9 cellular contexts compared by ENCODE assay signal in the genomic region with DNA sequence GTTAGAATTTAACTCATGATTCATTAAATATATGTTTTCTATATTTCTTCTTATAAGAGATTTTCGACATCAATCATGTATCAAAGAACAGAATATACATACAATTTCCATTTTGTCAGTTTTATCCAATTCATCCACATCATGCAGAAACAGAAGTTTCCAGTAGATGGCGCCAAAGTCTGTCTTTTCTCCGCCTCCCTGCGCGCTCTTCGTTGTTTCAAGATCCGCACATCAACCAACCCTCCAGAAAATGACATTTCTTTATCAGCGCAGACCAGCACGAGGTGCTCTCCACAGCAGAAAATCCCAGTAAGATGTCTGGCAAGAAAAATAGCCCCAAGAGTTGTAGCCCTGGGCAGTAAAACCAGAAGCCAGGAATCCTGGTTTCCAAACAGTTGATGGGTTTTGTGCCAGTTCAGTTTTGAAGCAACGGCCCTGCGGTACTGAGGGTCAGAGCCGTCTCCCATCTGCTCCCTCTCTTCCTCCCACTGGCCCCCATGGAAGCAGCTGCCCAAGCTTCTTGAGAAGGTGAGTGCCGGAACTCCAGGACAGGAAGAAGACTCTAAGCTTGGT. TPM values are rescaled to one million over a fixed set of nuclear protein-coding genes. Genes with fewer than 3 reads are reported as not detected.
DNase-seq lines count a peak whose midpoint lies in the region; ATAC-seq, FAIRE-seq and TF ChIP-seq lines count a peak whose summit lies in the region.
"Had no signal": no experiment of that assay in that cellular context is flagged by ENCODE, and none has a peak within 500 bp of the region (broad histone marks: within the 10 kb centered on the region; RNA-seq: fewer than 3 reads in every experiment).

No MANE protein-coding gene starts in this region.

- H2AFZ ChIP-seq in smooth muscle cell (ENCODE audit: low read depth) = no peak overlapping the region

- H3K4me3 ChIP-seq in A549 (no peak overlapping the region), ascending aorta (no peak overlapping the region), smooth muscle cell (no peak overlapping the region)

- no peak overlapping the region for H3K27ac Mint-ChIP-seq in T-cell
- H3K27ac Mint-ChIP-seq: stimulated activated naive CD8-positive, alpha-beta T cell treated with anti-CD3 and anti-CD28 coated beads, Interleukin-15, Interleukin-2, amounts not matched to agents 100 ng/mL and 50 ng/mL, for 24 hours had no signal

- H3F3A ChIP-seq in smooth muscle cell (ENCODE audit: low read depth) = no peaks in the 10 kb centered on the region

- FAIRE-seq in A549 (lab: Jason Lieb, UNC) (peak; percentile 70), GM12892 (lab: Jason Lieb, UNC) (peak; percentile 82)

- H3K27me3 ChIP-seq in ascending aorta (no peaks in the 10 kb centered on the region), smooth muscle cell (ENCODE audit: low read depth) (no peaks in the 10 kb centered on the region)

- H3K36me3 Mint-ChIP-seq in T-cell = no peaks in the 10 kb centered on the region

- H3K9me3 ChIP-seq in A549 = no peaks in the 10 kb centered on the region
- H3K9me3 ChIP-seq in ascending aorta = no peaks in the 10 kb centered on the region
- no peaks in the 10 kb centered on the region for H3K9me3 ChIP-seq in smooth muscle cell (replicated peaks; ENCODE audit: low read depth)

- TF ChIP-seq EP300 in A549 (IDR thresholded peaks at IDR 0.05) = no peak

- H3K4me3 Mint-ChIP-seq in T-cell = no peak overlapping the region
- H3K4me3 Mint-ChIP-seq: stimulated activated naive CD8-positive, alpha-beta T cell treated with anti-CD3 and anti-CD28 coated beads, Interleukin-15, Interleukin-2, amounts not matched to agents 100 ng/mL and 50 ng/mL, for 24 hours had no signal

- intact Hi-C loops in ascending aorta (cut with DNase I) = loop anchor here (2.0 to 10.0 kb wide), 2 partner anchors 387 to 431 kb away; no protein-coding TSS in a partner anchor

- TF ChIP-seq RAD21 in A549 (conservative IDR thresholded peaks at IDR 0.05 in 1 of 2, IDR thresholded peaks at IDR 0.05 in 1 of 2) = peak; percentile 94 to 96

- H3K9me3 Mint-ChIP-seq in T-cell = no peaks in the 10 kb centered on the region
- H3K9me3 Mint-ChIP-seq: stimulated activated naive CD8-positive, alpha-beta T cell treated with anti-CD3 and anti-CD28 coated beads, Interleukin-15, Interleukin-2, amounts not matched to agents 100 ng/mL and 50 ng/mL, for 24 hours had no signal

- H3K27me3 Mint-ChIP-seq in T-cell = no peaks in the 10 kb centered on the region

- H3K36me3 ChIP-seq in ascending aorta = no peaks in the 10 kb centered on the region
- H3K36me3 ChIP-seq in smooth muscle cell (ENCODE audit: low read depth) = no peaks in the 10 kb centered on the region

- DNase-seq in A549 (ENCODE audit: low read depth in 1 of 2, low spot score in 1 of 2) = peak; percentile 58 to 85
- peak; percentile 71 for DNase-seq in GM12892 (ENCODE audit: insufficient read length)
- DNase-seq in MV-4-11 (lab: John Stamatoyannopoulos, UW) = peak; percentile 44
- peak; percentile 8 to 61 (median 42) for DNase-seq in T-cell
- peak in 1 of 2 donors; percentile 73 for DNase-seq in ascending aorta (ENCODE audit: low spot score in 2 of 2)
- peak; percentile 84 for DNase-seq in hepatic stellate cell (ENCODE audit: low spot score)
- DNase-seq in smooth muscle cell (lab: John Stamatoyannopoulos, UW; ENCODE audit: unreplicated experiment) = peak; percentile 8

- no peaks in the 10 kb centered on the region for H4K20me1 ChIP-seq in smooth muscle cell (ENCODE audit: low read depth)

- TF ChIP-seq POLR2A in A549 (IDR thresholded peaks at IDR 0.05; ENCODE audit: low read length) = no peak
- no peak for TF ChIP-seq POLR2A in GM12892 (IDR thresholded peaks at IDR 0.05; ENCODE audit: low read depth, low read length)

- CTCF ChIA-PET in A549 (lab: Yijun Ruan, JAX) = interaction anchor here (0.6 to 7.7 kb wide), 20 partner anchors 10 to 506 kb away, joined by 3 to 110 read pairs (median 4); no protein-coding TSS in a partner anchor
- CTCF ChIA-PET in T-cell (lab: Charles Lee) = interaction anchor here in 1 of 2 donors (0.7 to 1.5 kb wide), 3 partner anchors 381 to 423 kb away, joined by 3 to 6 read pairs (median 3); no protein-coding TSS in a partner anchor

- POLR2A ChIA-PET in A549 (lab: Yijun Ruan, JAX) (no interaction called here), T-cell (lab: Charles Lee) (no interaction called here)

- ATAC-seq in A549 = peak; percentile 50 to 78; a peak in 5 of 6 replicates
- ATAC-seq in T-cell (replicated peaks in 1 of 4) = peak; percentile 48 to 66 (median 56)
- no peak for ATAC-seq in GM19395 (IDR thresholded peaks at IDR 0.05; ENCODE audit: unreplicated experiment)

- no peaks in the 10 kb centered on the region for H3K79me2 ChIP-seq in smooth muscle cell (ENCODE audit: low read depth)

- H3K4me2 ChIP-seq in A549 = peak overlapping the region; percentile 29; the same call in 2 of the 3 replicates
- H3K4me2 ChIP-seq in smooth muscle cell = peak overlapping the region; percentile 58

- no peak overlapping the region for H3K9ac ChIP-seq in smooth muscle cell (ENCODE audit: low read depth)

- peaks cover 0 to 4% (median 2%) of the 10 kb centered on the region in 3 donors for H3K4me1 Mint-ChIP-seq in T-cell

- H3K27ac ChIP-seq in A549 = no peak overlapping the region
- H3K27ac ChIP-seq in ascending aorta = no peak overlapping the region
- H3K27ac ChIP-seq in smooth muscle cell (ENCODE audit: low read depth) = no peak overlapping the region

- WGBS in A549 (ENCODE audit: missing lambda C conversion rate) = 31% methylated on average over 13 of the region's 13 CpGs
- WGBS in smooth muscle cell (ENCODE audit: low lambda C conversion rate) = 33% methylated on average over 13 of the region's 13 CpGs

- TF ChIP-seq CTCF in A549 (IDR thresholded peaks at IDR 0.05) (peak; percentile 95), ascending aorta (IDR thresholded peaks at IDR 0.05) (peak; percentile 71 to 82 (median 75)), smooth muscle cell (IDR thresholded peaks at IDR 0.05; ENCODE audit: borderline replicate concordance, insufficient read depth, poor library complexity, severe bottlenecking) (peak; percentile 90)

- no peaks in the 10 kb centered on the region for H3K4me1 ChIP-seq in A549
- no peaks in the 10 kb centered on the region for H3K4me1 ChIP-seq in ascending aorta
- peaks cover 5% of the 10 kb centered on the region for H3K4me1 ChIP-seq in smooth muscle cell (ENCODE audit: low read depth)

TF ChIP-seq in A549, 52 proteins besides CTCF, POLR2A, EP300 and RAD21:
- no peak for TF ChIP-seq GATA3 (IDR thresholded peaks at IDR 0.05; ENCODE audit: borderline replicate concordance)
- peak; percentile 82 for TF ChIP-seq SMC3 (IDR thresholded peaks at IDR 0.05)

RNA-seq across cellular contexts. Expression of gene GPR137B, which starts 38.6 kb away (rescaled TPM):
- polyA plus RNA-seq in A549 (2011; rRNA removed) (5.8 and 8.5 TPM in 2 replicates), A549 (2017; fragmentation: RNase III; extraction: RNeasy Plus Mini Kit Qiagen cat#74134 plus additional on column Dnase treatment) (7.4 to 9.2 TPM (median 9.2 TPM) in 3 replicates), smooth muscle cell (14.0 and 16.2 TPM in 2 replicates)
- polyA plus RNA-seq in A549 (2012; cell fraction: cytosol; rRNA removed) = 4.1 and 6.5 TPM in 2 replicates
- 4.1 and 4.5 TPM in 2 replicates for polyA plus RNA-seq in A549 (2012; cell fraction: nucleus; rRNA removed)
- polyA minus RNA-seq in A549 (2011; rRNA and poly(A)+ RNA removed) = 3.4 and 5.2 TPM in 2 replicates
- polyA plus RNA-seq in GM12892 (2012; ENCODE audit: missing spikeins) = 19.5 TPM
- total RNA-seq in T-cell (10 to 100 TPM; 11.2 to 16.1 (median 12.2) TPM), ascending aorta (22.5 TPM), smooth muscle cell (17.7 and 19.8 TPM in 2 replicates)

RNA-seq across cellular contexts. Expression of gene NID1, which starts 38.8 kb away (rescaled TPM):
- polyA plus RNA-seq in A549 (2011; rRNA removed) = 9.9 and 10.5 TPM in 2 replicates
- polyA plus RNA-seq in A549 (2012; cell fraction: cytosol; rRNA removed) = 3.9 and 5.0 TPM in 2 replicates
- polyA plus RNA-seq in A549 (2012; cell fraction: nucleus; rRNA removed) = 10.1 and 10.3 TPM in 2 replicates
- polyA plus RNA-seq in A549 (2017; fragmentation: RNase III; extraction: RNeasy Plus Mini Kit Qiagen cat#74134 plus additional on column Dnase treatment) = 4.6 to 7.1 TPM (median 6.8 TPM) in 3 replicates
- polyA minus RNA-seq in A549 (2011; rRNA and poly(A)+ RNA removed) = 12.1 and 12.3 TPM in 2 replicates
- 6.5 TPM for polyA plus RNA-seq in GM12892 (2012; ENCODE audit: missing spikeins)
- total RNA-seq in T-cell = under 1 TPM in 4 of 5 donors, not detected in 1; 0.05 to 0.50 (median 0.34) TPM
- total RNA-seq in ascending aorta = 172 TPM
- total RNA-seq in smooth muscle cell = 52.9 and 62.9 TPM in 2 replicates
- polyA plus RNA-seq in smooth muscle cell = 45.0 and 74.1 TPM in 2 replicates

Comparison
In these comparisons a context has a peak if more than half of its experiments do, and no peak if none do; other contexts are left out.
1. RNA of gene NID1, which starts 38.8 kb away (total RNA-seq): 172 TPM in ascending aorta (single experiment) and 52.9 to 62.9 TPM in smooth muscle cell; 0.05 to 0.50 TPM in T-cell; every median in the first group is over 10 times any median in the second.
2. Peak in every context shown above with its lines, with median percentiles within 50 percentile points of each other: CTCF ChIP-seq.